Comparison of ENCODE assay signal across 9 cellular contexts in genomic region chr4:156378053-156378665, GRCh38.
DNase-seq lines count a peak whose midpoint lies in the region; ATAC-seq, FAIRE-seq and TF ChIP-seq lines count a peak whose summit lies in the region.
"Had no signal": no experiment of that assay in that cellular context is flagged by ENCODE, and none has a peak within 500 bp of the region (broad histone marks: within the 10 kb centered on the region; RNA-seq: fewer than 3 reads in every experiment).

No MANE protein-coding gene starts in this region.

- H4K20me1 ChIP-seq in IMR-90 (ENCODE audit: insufficient read depth, low read length) = no peaks in the 10 kb centered on the region
- no peaks in the 10 kb centered on the region for H4K20me1 ChIP-seq in astrocyte (ENCODE audit: insufficient read depth, low read length)

- TF ChIP-seq POLR2A in IMR-90 (IDR thresholded peaks at IDR 0.05; ENCODE audit: low read depth, low read length) = no peak

- no peak overlapping the region for H4K8ac ChIP-seq in IMR-90 (ENCODE audit: low read depth in 2 of 2, low read length in 2 of 2)

- H2AK5ac ChIP-seq in IMR-90 (ENCODE audit: low read depth, low read length) = no peak overlapping the region

- H2AFZ ChIP-seq in IMR-90 (replicated peaks; ENCODE audit: low read length, poor library complexity) = peak overlapping the region; percentile 25
- no peak overlapping the region for H2AFZ ChIP-seq in astrocyte (ENCODE audit: low read depth, low read length)

- H3K9ac ChIP-seq in IMR-90 (ENCODE audit: low read depth, low read length) (no peak overlapping the region), astrocyte (ENCODE audit: low read length) (no peak overlapping the region)

- CTCF ChIA-PET in IMR-90 (lab: Yijun Ruan, JAX) = interaction anchor here (0.7 to 1.0 kb wide), 5 partner anchors 69 to 784 kb away, joined by 3 to 4 read pairs (median 3); no protein-coding TSS in a partner anchor

- peak overlapping the region; percentile 44; the same call in 1 of the 2 replicates for H4K91ac ChIP-seq in IMR-90 (ENCODE audit: insufficient read depth, low read depth, low read length)

- H3K79me1 ChIP-seq in IMR-90 (ENCODE audit: low read depth in 1 of 2, low read length in 2 of 2) = no peaks in the 10 kb centered on the region

- 0 out of 3 replicates have a peak overlapping the region, but pooled peaks have one; percentile 62 for H2BK15ac ChIP-seq in IMR-90 (ENCODE audit: low read depth, low read length)

- H3K23ac ChIP-seq in IMR-90 (ENCODE audit: low read depth, low read length) = no peak overlapping the region

- in situ Hi-C loops in ACHN (cut with HindIII; ENCODE audit: low pct_ligation_motif_present, low pct_unique_long_range_greater_than_20kb, low sequenced_read_pairs) = no loop called here
- in situ Hi-C loops in IMR-90 (cut with MboI; ENCODE audit: low sequenced_read_pairs) = no loop called here

- no peaks in the 10 kb centered on the region for H3K9me1 ChIP-seq in IMR-90 (ENCODE audit: insufficient read depth, low read length)

- peaks cover 26% of the 10 kb centered on the region for H3K4me1 Mint-ChIP-seq in astrocyte (ENCODE audit: low read depth, unreplicated experiment)

- dilution Hi-C loops in IMR-90 (cut with HindIII; ENCODE audit: low sequenced_read_pairs, unreplicated experiment) = no loop called here

- ATAC-seq in GM19035 (IDR thresholded peaks at IDR 0.05; ENCODE audit: unreplicated experiment) = peak; percentile 86
- ATAC-seq in IMR-90 (ENCODE audit: low read depth) = peak; percentile 89
- ATAC-seq in GM21447 (IDR thresholded peaks at IDR 0.05; ENCODE audit: unreplicated experiment) = no peak
- ATAC-seq: body of pancreas had no signal

- DNase-seq in ACHN = peak; percentile 35
- peak; percentile 71 for DNase-seq in IMR-90
- peak; percentile 55 for DNase-seq in astrocyte (ENCODE audit: low read depth)
- peak; percentile 17 for DNase-seq in midbrain (lab: John Stamatoyannopoulos, UW)
- DNase-seq in frontal cortex (ENCODE audit: low spot score in 2 of 2) = no peak
- DNase-seq in activated CD8-positive, alpha-beta memory T cell treated with anti-CD3 and anti-CD28 coated beads for 24 hours = no peak

- H2BK5ac ChIP-seq in IMR-90 (ENCODE audit: low read depth, low read length, poor library complexity, severe bottlenecking) = no peak overlapping the region

- H3K4me2 ChIP-seq in IMR-90 (ENCODE audit: low read depth, low read length) (peak overlapping the region; percentile 44; the same call in 1 of the 2 replicates), astrocyte (ENCODE audit: low read length) (peak overlapping the region; percentile 54)

- H3K27ac Mint-ChIP-seq in astrocyte (ENCODE audit: unreplicated experiment) = peak overlapping the region; percentile 97

- H2AK9ac ChIP-seq in IMR-90 (replicated peaks; ENCODE audit: low read depth, low read length, poor library complexity) = no peak overlapping the region

- H3K27me3 Mint-ChIP-seq in astrocyte (ENCODE audit: low read depth, unreplicated experiment) = no peaks in the 10 kb centered on the region

- H3K27ac ChIP-seq in IMR-90 (ENCODE audit: insufficient read depth, low read length) (no peak overlapping the region), astrocyte (ENCODE audit: low read depth, low read length) (peak overlapping the region; percentile 62)
- H3K27ac ChIP-seq: body of pancreas had no signal

- no peak overlapping the region for H3K4me3 ChIP-seq in IMR-90 (ENCODE audit: insufficient read depth, low read depth, low read length)
- H3K4me3 ChIP-seq in astrocyte (ENCODE audit: insufficient read depth, low read depth, low read length) = no peak overlapping the region
- H3K4me3 ChIP-seq: body of pancreas had no signal

- H3K4me1 ChIP-seq in IMR-90 (ENCODE audit: control insufficient read depth, insufficient read depth, low read length) (peaks cover 2% of the 10 kb centered on the region), astrocyte (ENCODE audit: insufficient read depth, low read length) (peaks cover 10% of the 10 kb centered on the region)
- H3K4me1 ChIP-seq: body of pancreas had no signal

- peak; percentile 67 for TF ChIP-seq RAD21 in IMR-90 (IDR thresholded peaks at IDR 0.05; ENCODE audit: low read length)

- H3K14ac ChIP-seq in IMR-90 (replicated peaks; ENCODE audit: low read depth, low read length) = no peak overlapping the region

- peak; percentile 76 for FAIRE-seq in astrocyte (lab: Jason Lieb, UNC)
- FAIRE-seq in frontal cortex (lab: Jason Lieb, UNC) = no peak

- H4K5ac ChIP-seq in IMR-90 (ENCODE audit: low read depth, low read length) = no peak overlapping the region

- H3K27me3 ChIP-seq in IMR-90 (ENCODE audit: control insufficient read depth, insufficient read depth, low read length) = no peaks in the 10 kb centered on the region
- H3K27me3 ChIP-seq in astrocyte (ENCODE audit: insufficient read depth, low read length) = no peaks in the 10 kb centered on the region
- H3K27me3 ChIP-seq: body of pancreas had no signal

- no peak overlapping the region for H3K56ac ChIP-seq in IMR-90 (ENCODE audit: extremely low read depth, insufficient read depth, low read length)

- TF ChIP-seq CTCF in IMR-90 (conservative IDR thresholded peaks at IDR 0.05; ENCODE audit: low read depth, low read length) (peak; percentile 69), astrocyte (IDR thresholded peaks at IDR 0.05; ENCODE audit: insufficient read depth, low read depth, low read length) (no peak)

- H3K9me3 ChIP-seq in IMR-90 (ENCODE audit: control insufficient read depth, insufficient read depth, low read length) = no peaks in the 10 kb centered on the region
- no peaks in the 10 kb centered on the region for H3K9me3 ChIP-seq in astrocyte (ENCODE audit: insufficient read depth, low read depth, low read length)
- H3K9me3 ChIP-seq: body of pancreas had no signal

- H3K4ac ChIP-seq in IMR-90 (ENCODE audit: low read depth, low read length) = peak overlapping the region; percentile 22; the same call in 1 of the 2 replicates

- no peak overlapping the region for H3K18ac ChIP-seq in IMR-90 (ENCODE audit: low read depth, low read length)

- no peak overlapping the region for H3K4me3 Mint-ChIP-seq in astrocyte (ENCODE audit: unreplicated experiment)

- H3K79me2 ChIP-seq in astrocyte (ENCODE audit: insufficient read depth, low read length) = no peaks in the 10 kb centered on the region

- peaks cover 2% of the 10 kb centered on the region for H3K36me3 Mint-ChIP-seq in astrocyte (ENCODE audit: low read depth, unreplicated experiment)

- 0 out of 2 replicates have a peak overlapping the region, but pooled peaks have one; percentile 1 for H2BK20ac ChIP-seq in IMR-90 (ENCODE audit: low read depth, low read length)

- no peak overlapping the region for H2BK120ac ChIP-seq in IMR-90 (ENCODE audit: low read depth, low read length)

- WGBS in IMR-90 (ENCODE audit: extremely low coverage in 2 of 2, insufficient read length in 1 of 2), 2 experiments = no CpG with 5 or more reads among the region's 8 CpGs

- POLR2A ChIA-PET in IMR-90 (lab: Charles Lee; ENCODE audit: unreplicated experiment) = no interaction called here

- BruUV-seq in IMR-90 (replicated peaks; lab: Mats Ljungman, UMichigan) = no TSS peak

- H3K9me3 Mint-ChIP-seq in astrocyte (ENCODE audit: unreplicated experiment) = no peaks in the 10 kb centered on the region

- intact Hi-C loops in IMR-90 (cut with micrococcal nuclease) = loop anchor here (1.0 to 10.0 kb wide), 4 partner anchors 84 to 594 kb away; partner anchors contain the start of gene PDGFC

- H3K36me3 ChIP-seq in IMR-90 (ENCODE audit: control insufficient read depth, insufficient read depth, low read length) (no peaks in the 10 kb centered on the region), astrocyte (ENCODE audit: insufficient read depth, low read length) (no peaks in the 10 kb centered on the region)

TF ChIP-seq in IMR-90, 13 proteins besides CTCF, POLR2A, EP300 and RAD21:
- TF ChIP-seq USF2 (IDR thresholded peaks at IDR 0.05; ENCODE audit: low read depth, low read length) (no peak), SMC3 (IDR thresholded peaks at IDR 0.05; ENCODE audit: low read depth, low read length) (peak; percentile 68), BHLHE40 (IDR thresholded peaks at IDR 0.05; ENCODE audit: low read depth, low read length) (no peak), CEBPB (IDR thresholded peaks at IDR 0.05; ENCODE audit: low read depth, low read length) (no peak)
TF ChIP-seq in IMR-90: peak in this region for 1.

Comparison
In these comparisons a context has a peak if more than half of its experiments do, and no peak if none do; other contexts are left out.
1. DNase-seq: peak in ACHN (single experiment), IMR-90 (single experiment), astrocyte (single experiment) and midbrain (single experiment); none in frontal cortex (0 of 2) and activated CD8-positive, alpha-beta memory T cell treated with anti-CD3 and anti-CD28 coated beads for 24 hours (single experiment).